ENCODE assay signal across 1 cellular context in the genomic region with DNA sequence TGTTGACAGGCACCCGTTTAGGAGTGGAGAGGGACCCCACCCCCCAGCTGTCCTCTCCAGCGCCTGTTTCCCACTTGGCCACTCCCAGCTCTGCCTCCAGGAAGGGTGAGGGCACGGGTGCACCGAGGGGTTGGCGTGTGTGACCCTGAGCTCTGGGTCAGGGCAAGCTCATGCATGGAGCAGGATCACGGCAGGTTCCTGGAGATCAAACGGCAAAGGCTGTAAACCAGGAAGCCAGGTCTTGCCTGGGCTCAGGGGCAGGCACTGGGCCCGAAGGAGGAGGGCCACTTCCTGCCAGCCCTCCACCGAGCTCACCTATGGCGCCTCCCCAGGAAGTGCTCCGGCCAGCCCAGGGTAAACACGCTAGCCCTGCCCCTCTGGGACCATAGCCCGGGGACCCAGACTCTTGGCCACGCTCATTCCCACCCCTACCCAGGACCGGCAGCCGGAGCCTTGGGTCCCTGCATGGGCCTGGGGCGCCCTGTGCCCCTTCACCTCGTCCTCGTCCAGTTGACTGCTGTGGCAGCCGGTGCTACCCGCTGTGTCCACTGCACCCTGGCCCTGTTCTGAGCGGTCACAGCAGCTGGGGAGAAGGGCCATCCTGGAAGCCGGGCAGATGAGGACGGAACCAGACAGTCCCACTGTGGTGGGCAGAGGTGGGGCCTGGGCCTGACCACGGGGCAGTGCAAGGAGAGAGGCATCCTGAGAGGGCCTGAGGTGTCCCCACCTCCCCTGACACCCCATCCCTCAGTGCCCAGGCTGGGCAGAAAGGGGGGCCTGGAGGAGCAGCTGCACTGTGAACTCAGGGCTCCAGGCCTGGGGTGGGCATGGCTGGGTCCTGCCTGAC.
A peak's percentile ranks its signal among the peaks of the same experiment; 100 is the strongest.
TF ChIP-seq lines count a peak whose summit lies in the region.

No MANE protein-coding gene starts in this region.

TF ChIP-seq in HepG2, 621 proteins besides CTCF, POLR2A, EP300 and RAD21 (continued from another document):
- TF ChIP-seq ZNF607 (CRISPR knock-in tag; IDR thresholded peaks at IDR 0.05; ENCODE audit: borderline replicate concordance) (peak; percentile 66; the same call in 1 of the 2 replicates), ZFP62 (CRISPR knock-in tag; IDR thresholded peaks at IDR 0.05) (no peak), ZNF264 (CRISPR knock-in tag; IDR thresholded peaks at IDR 0.05) (peak; percentile 96), NFYC (CRISPR knock-in tag; IDR thresholded peaks at IDR 0.05) (peak; percentile 51), ZMYM2 (CRISPR knock-in tag; IDR thresholded peaks at IDR 0.05) (no peak), SATB2 (CRISPR knock-in tag; IDR thresholded peaks at IDR 0.05) (0 out of 2 replicates have a peak, but pooled peaks have one; percentile 33), FOXK1 (CRISPR knock-in tag; IDR thresholded peaks at IDR 0.05; ENCODE audit: borderline replicate concordance, low read depth) (peak; percentile 94), MED13 (CRISPR knock-in tag; IDR thresholded peaks at IDR 0.05) (0 out of 2 replicates have a peak, but pooled peaks have one; percentile 70), ZNF296 (CRISPR knock-in tag; conservative IDR thresholded peaks at IDR 0.05) (no peak), MBNL3 (CRISPR knock-in tag; conservative IDR thresholded peaks at IDR 0.05) (no peak), SNAPC4 (CRISPR knock-in tag; IDR thresholded peaks at IDR 0.05) (peak; percentile 60; the same call in 1 of the 2 replicates), RBM39 (IDR thresholded peaks at IDR 0.05; ENCODE audit: low read depth, low read length, poor library complexity, severe bottlenecking) (peak; percentile 23), SUZ12 (IDR thresholded peaks at IDR 0.05; ENCODE audit: low read depth, low read length) (no peak), MYNN (CRISPR knock-in tag; IDR thresholded peaks at IDR 0.05; ENCODE audit: low read depth) (no peak), ZNF782 (CRISPR knock-in tag; IDR thresholded peaks at IDR 0.05; ENCODE audit: borderline replicate concordance) (0 out of 2 replicates have a peak, but pooled peaks have one; percentile 34), ZNF367 (CRISPR knock-in tag; IDR thresholded peaks at IDR 0.05; ENCODE audit: borderline replicate concordance) (no peak), ZNF274 (CRISPR knock-in tag; IDR thresholded peaks at IDR 0.05) (no peak), HNF4A (CRISPR knock-in tag; IDR thresholded peaks at IDR 0.05) (peak; percentile 90), ARNTL (CRISPR knock-in tag; IDR thresholded peaks at IDR 0.05) (peak; percentile 86), HES4 (CRISPR knock-in tag; IDR thresholded peaks at IDR 0.05; ENCODE audit: borderline replicate concordance) (peak; percentile 76; the same call in 1 of the 2 replicates), RFXANK (CRISPR knock-in tag; IDR thresholded peaks at IDR 0.05) (no peak), ARID3A (IDR thresholded peaks at IDR 0.05; ENCODE audit: low read depth, low read length) (no peak), HHEX (CRISPR knock-in tag; IDR thresholded peaks at IDR 0.05) (peak; percentile 61; the same call in 1 of the 2 replicates), NFE2 (CRISPR knock-in tag; IDR thresholded peaks at IDR 0.05) (no peak), ARHGAP35 (CRISPR knock-in tag; IDR thresholded peaks at IDR 0.05; ENCODE audit: borderline replicate concordance) (peak; percentile 70; the same call in 1 of the 2 replicates), ZNF232 (CRISPR knock-in tag; IDR thresholded peaks at IDR 0.05; ENCODE audit: borderline replicate concordance) (peak; percentile 82; the same call in 1 of the 2 replicates), NR2F1 (CRISPR knock-in tag; IDR thresholded peaks at IDR 0.05) (peak; percentile 92 to 95), MAX (IDR thresholded peaks at IDR 0.05) (no peak), ZZZ3 (CRISPR knock-in tag; IDR thresholded peaks at IDR 0.05; ENCODE audit: borderline replicate concordance) (no peak; the same call in 1 of the 2 replicates), RARA (CRISPR knock-in tag; IDR thresholded peaks at IDR 0.05) (peak; percentile 100), FOSL2 (CRISPR knock-in tag; IDR thresholded peaks at IDR 0.05) (peak; percentile 66), IRF1 (CRISPR knock-in tag; IDR thresholded peaks at IDR 0.05; ENCODE audit: low read depth) (no peak), HDAC6 (IDR thresholded peaks at IDR 0.05; ENCODE audit: low read depth, low read length) (no peak), ZBTB3 (CRISPR knock-in tag; IDR thresholded peaks at IDR 0.05; ENCODE audit: borderline replicate concordance, low read depth) (no peak)
- TF ChIP-seq, protein P1, sequence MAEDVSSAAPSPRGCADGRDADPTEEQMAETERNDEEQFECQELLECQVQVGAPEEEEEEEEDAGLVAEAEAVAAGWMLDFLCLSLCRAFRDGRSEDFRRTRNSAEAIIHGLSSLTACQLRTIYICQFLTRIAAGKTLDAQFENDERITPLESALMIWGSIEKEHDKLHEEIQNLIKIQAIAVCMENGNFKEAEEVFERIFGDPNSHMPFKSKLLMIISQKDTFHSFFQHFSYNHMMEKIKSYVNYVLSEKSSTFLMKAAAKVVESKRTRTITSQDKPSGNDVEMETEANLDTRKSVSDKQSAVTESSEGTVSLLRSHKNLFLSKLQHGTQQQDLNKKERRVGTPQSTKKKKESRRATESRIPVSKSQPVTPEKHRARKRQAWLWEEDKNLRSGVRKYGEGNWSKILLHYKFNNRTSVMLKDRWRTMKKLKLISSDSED (CRISPR knock-in tag; IDR thresholded peaks at IDR 0.05) = no peak
- TF ChIP-seq, protein P2, sequence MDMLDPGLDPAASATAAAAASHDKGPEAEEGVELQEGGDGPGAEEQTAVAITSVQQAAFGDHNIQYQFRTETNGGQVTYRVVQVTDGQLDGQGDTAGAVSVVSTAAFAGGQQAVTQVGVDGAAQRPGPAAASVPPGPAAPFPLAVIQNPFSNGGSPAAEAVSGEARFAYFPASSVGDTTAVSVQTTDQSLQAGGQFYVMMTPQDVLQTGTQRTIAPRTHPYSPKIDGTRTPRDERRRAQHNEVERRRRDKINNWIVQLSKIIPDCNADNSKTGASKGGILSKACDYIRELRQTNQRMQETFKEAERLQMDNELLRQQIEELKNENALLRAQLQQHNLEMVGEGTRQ (IDR thresholded peaks at IDR 0.05; ENCODE audit: low read depth, low read length) = no peak
- TF ChIP-seq, protein P2 (CRISPR knock-in tag; IDR thresholded peaks at IDR 0.05; ENCODE audit: borderline replicate concordance) = no peak; the same call in 1 of the 2 replicates
- TF ChIP-seq, protein P3, sequence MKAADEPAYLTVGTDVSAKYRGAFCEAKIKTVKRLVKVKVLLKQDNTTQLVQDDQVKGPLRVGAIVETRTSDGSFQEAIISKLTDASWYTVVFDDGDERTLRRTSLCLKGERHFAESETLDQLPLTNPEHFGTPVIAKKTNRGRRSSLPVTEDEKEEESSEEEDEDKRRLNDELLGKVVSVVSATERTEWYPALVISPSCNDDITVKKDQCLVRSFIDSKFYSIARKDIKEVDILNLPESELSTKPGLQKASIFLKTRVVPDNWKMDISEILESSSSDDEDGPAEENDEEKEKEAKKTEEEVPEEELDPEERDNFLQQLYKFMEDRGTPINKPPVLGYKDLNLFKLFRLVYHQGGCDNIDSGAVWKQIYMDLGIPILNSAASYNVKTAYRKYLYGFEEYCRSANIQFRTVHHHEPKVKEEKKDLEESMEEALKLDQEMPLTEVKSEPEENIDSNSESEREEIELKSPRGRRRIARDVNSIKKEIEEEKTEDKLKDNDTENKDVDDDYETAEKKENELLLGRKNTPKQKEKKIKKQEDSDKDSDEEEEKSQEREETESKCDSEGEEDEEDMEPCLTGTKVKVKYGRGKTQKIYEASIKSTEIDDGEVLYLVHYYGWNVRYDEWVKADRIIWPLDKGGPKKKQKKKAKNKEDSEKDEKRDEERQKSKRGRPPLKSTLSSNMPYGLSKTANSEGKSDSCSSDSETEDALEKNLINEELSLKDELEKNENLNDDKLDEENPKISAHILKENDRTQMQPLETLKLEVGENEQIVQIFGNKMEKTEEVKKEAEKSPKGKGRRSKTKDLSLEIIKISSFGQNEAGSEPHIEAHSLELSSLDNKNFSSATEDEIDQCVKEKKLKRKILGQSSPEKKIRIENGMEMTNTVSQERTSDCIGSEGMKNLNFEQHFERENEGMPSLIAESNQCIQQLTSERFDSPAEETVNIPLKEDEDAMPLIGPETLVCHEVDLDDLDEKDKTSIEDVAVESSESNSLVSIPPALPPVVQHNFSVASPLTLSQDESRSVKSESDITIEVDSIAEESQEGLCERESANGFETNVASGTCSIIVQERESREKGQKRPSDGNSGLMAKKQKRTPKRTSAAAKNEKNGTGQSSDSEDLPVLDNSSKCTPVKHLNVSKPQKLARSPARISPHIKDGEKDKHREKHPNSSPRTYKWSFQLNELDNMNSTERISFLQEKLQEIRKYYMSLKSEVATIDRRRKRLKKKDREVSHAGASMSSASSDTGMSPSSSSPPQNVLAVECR (CRISPR knock-in tag; IDR thresholded peaks at IDR 0.05; ENCODE audit: borderline replicate concordance) = peak; percentile 94
